ENCODE assay signal across 1 cellular context in the genomic region with DNA sequence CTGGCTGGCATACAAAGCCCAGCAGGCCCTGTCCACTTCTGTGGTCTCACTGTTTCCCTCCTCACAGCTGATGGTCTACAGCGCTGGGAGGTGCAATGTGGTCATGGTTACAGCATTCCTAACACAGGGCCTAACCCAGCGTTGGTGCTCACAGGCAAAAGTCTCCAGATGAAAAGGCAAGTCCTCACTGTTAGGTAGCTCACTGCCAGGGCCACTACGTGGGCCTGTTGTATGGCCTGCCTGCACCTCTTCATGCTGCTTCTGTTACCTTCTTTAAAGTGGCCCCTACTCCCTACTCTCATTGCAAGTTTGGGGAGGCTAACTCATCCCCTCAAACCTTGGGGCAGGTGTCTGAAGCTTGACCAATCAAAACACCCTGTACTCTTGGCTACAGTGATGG.
TF ChIP-seq lines count a peak whose summit lies in the region.

No MANE protein-coding gene starts in this region.

TF ChIP-seq in IMR-90, 13 proteins besides CTCF, POLR2A, EP300 and RAD21:
- no peak for TF ChIP-seq MXI1 (IDR thresholded peaks at IDR 0.05; ENCODE audit: borderline replicate concordance, low read depth, low read length)
- no peak for TF ChIP-seq BHLHE40 (IDR thresholded peaks at IDR 0.05; ENCODE audit: low read depth, low read length)
- TF ChIP-seq CHD1 (IDR thresholded peaks at IDR 0.05; ENCODE audit: low read depth, low read length) = no peak
